Comparison of ENCODE assay signal across 28 cellular contexts in genomic region chr9:130452835-130453234, GRCh38. TPM values are rescaled to one million over a fixed set of nuclear protein-coding genes. Genes with fewer than 3 reads are reported as not detected.
"Had no signal": no experiment of that assay in that cellular context is flagged by ENCODE, and none has a peak within 500 bp of the region (broad histone marks: within the 10 kb centered on the region; RNA-seq: fewer than 3 reads in every experiment).

No MANE protein-coding gene starts in this region.

- ATAC-seq: activated CD4-positive, CD25-positive, alpha-beta regulatory T cell treated with anti-CD3 and anti-CD28 coated beads, Interleukin-2, amount 50 U/mL, for 24 hours; natural killer cell treated with Interleukin-12 subunit alpha and Interleukin-12 subunit beta and Interleukin-15 and Interleukin-18, amount 100 ng/mL, for 72 hours; stimulated activated memory B cell treated with anti-CD40 and anti-IgM and Interleukin-4, amounts not matched to agents 10 μg/mL and 1 μg/mL and 100 μg/mL, for 72 hours; stimulated activated naive CD8-positive, alpha-beta T cell treated with anti-CD3 and anti-CD28 coated beads, Interleukin-15, amount 100 ng/mL, for 72 hours had no signal

- H3K4me3 ChIP-seq: breast epithelium, colonic mucosa, gastrocnemius medialis, lung, mucosa of descending colon, ovary, tibial artery, upper lobe of right lung had no signal

- H3K36me3 Mint-ChIP-seq: activated naive CD4-positive, alpha-beta T cell treated with anti-CD3 and anti-CD28 coated beads, Interleukin-2, amount 10 ng/mL, durations not matched to agents 7 days and 5 days; immature natural killer cell; natural killer cell treated with Interleukin-12 subunit alpha and Interleukin-12 subunit beta and Interleukin-15 and Interleukin-18, amount 100 ng/mL, for 72 hours; stimulated activated memory B cell treated with anti-CD40 and anti-IgM and Interleukin-4, amounts not matched to agents 10 μg/mL and 1 μg/mL and 100 μg/mL, for 72 hours had no signal

- DNase-seq: activated CD4-positive, alpha-beta T cell treated with anti-CD3 and anti-CD28 coated beads for 48 hours; activated CD4-positive, alpha-beta T cell treated with anti-CD3 and anti-CD28 coated beads, Interleukin-2, amount 50 U/mL, for 48 hours; activated CD8-positive, alpha-beta memory T cell treated with anti-CD3 and anti-CD28 coated beads for 24 hours; activated gamma-delta T cell; activated naive CD4-positive, alpha-beta T cell treated with anti-CD3 and anti-CD28 coated beads, Interleukin-2, amount 10 ng/mL, durations not matched to agents 7 days and 5 days; effector CD8-positive, alpha-beta T cell; gastrocnemius medialis; hippocampal formation; immature natural killer cell; stimulated activated CD4-positive, alpha-beta T cell treated with anti-CD3 and anti-CD28 coated beads, Interleukin-4, amount 100 ng/mL, for 4 hours; stimulated activated CD8-positive, alpha-beta memory T cell treated with anti-CD3 and anti-CD28 coated beads, Interleukin-4, amount 100 ng/mL, for 48 hours; stimulated activated naive CD8-positive, alpha-beta T cell treated with anti-CD3 and anti-CD28 coated beads, Interleukin-15, amount 100 ng/mL, for 72 hours; T-helper 1 cell; tibial artery; upper lobe of right lung; WERI-Rb-1 had no signal

- H3K27ac Mint-ChIP-seq: activated naive CD4-positive, alpha-beta T cell treated with anti-CD3 and anti-CD28 coated beads, Interleukin-2, amount 10 ng/mL, durations not matched to agents 7 days and 5 days; immature natural killer cell; natural killer cell treated with Interleukin-12 subunit alpha and Interleukin-12 subunit beta and Interleukin-15 and Interleukin-18, amount 100 ng/mL, for 72 hours; progenitor cell of endocrine pancreas; stimulated activated memory B cell treated with anti-CD40 and anti-IgM and Interleukin-4, amounts not matched to agents 10 μg/mL and 1 μg/mL and 100 μg/mL, for 72 hours; stimulated activated naive CD8-positive, alpha-beta T cell treated with anti-CD3 and anti-CD28 coated beads, Interleukin-15, amount 100 ng/mL, for 72 hours; T-helper 2 cell treated with Interferon-gamma antibody and Interleukin-4, amounts not matched to agents 5 μg/mL and 100 μg/mL, for 36 hours had no signal

- H3K9me3 Mint-ChIP-seq: activated naive CD4-positive, alpha-beta T cell treated with anti-CD3 and anti-CD28 coated beads, Interleukin-2, amount 10 ng/mL, durations not matched to agents 7 days and 5 days; central memory CD8-positive, alpha-beta T cell; immature natural killer cell; natural killer cell treated with Interleukin-12 subunit alpha and Interleukin-12 subunit beta and Interleukin-15 and Interleukin-18, amount 100 ng/mL, for 72 hours; stimulated activated memory B cell treated with anti-CD40 and anti-IgM and Interleukin-4, amounts not matched to agents 10 μg/mL and 1 μg/mL and 100 μg/mL, for 72 hours; stimulated activated naive CD8-positive, alpha-beta T cell treated with anti-CD3 and anti-CD28 coated beads, Interleukin-15, amount 100 ng/mL, for 72 hours; T-helper 2 cell treated with Interferon-gamma antibody and Interleukin-4, amounts not matched to agents 5 μg/mL and 100 μg/mL, for 36 hours had no signal

- H3K4me1 Mint-ChIP-seq: immature natural killer cell; stimulated activated memory B cell treated with anti-CD40 and anti-IgM and Interleukin-4, amounts not matched to agents 10 μg/mL and 1 μg/mL and 100 μg/mL, for 72 hours had no signal

- H3K27ac ChIP-seq: colonic mucosa, neutrophil, WERI-Rb-1 had no signal

- H3K27me3 ChIP-seq: breast epithelium, colonic mucosa, gastrocnemius medialis, ovary, tibial artery, upper lobe of right lung had no signal

- H3K36me3 ChIP-seq: breast epithelium, colonic mucosa, gastrocnemius medialis, neutrophil, ovary, tibial artery, upper lobe of right lung, WERI-Rb-1 had no signal

- H3K9me3 ChIP-seq: breast epithelium, colonic mucosa, gastrocnemius medialis, mucosa of descending colon, neutrophil, ovary, tibial artery, upper lobe of right lung had no signal

- H3K4me3 Mint-ChIP-seq: activated naive CD4-positive, alpha-beta T cell treated with anti-CD3 and anti-CD28 coated beads, Interleukin-2, amount 10 ng/mL, durations not matched to agents 7 days and 5 days; central memory CD8-positive, alpha-beta T cell; immature natural killer cell; natural killer cell treated with Interleukin-12 subunit alpha and Interleukin-12 subunit beta and Interleukin-15 and Interleukin-18, amount 100 ng/mL, for 72 hours; stimulated activated memory B cell treated with anti-CD40 and anti-IgM and Interleukin-4, amounts not matched to agents 10 μg/mL and 1 μg/mL and 100 μg/mL, for 72 hours; stimulated activated naive CD8-positive, alpha-beta T cell treated with anti-CD3 and anti-CD28 coated beads, Interleukin-15, amount 100 ng/mL, for 72 hours; T-helper 2 cell treated with Interferon-gamma antibody and Interleukin-4, amounts not matched to agents 5 μg/mL and 100 μg/mL, for 36 hours had no signal

RNA-seq across cellular contexts. Expression of gene ASS1, which starts 8.1 kb away (rescaled TPM):
- total RNA-seq: natural killer cell treated with Interleukin-12 subunit alpha and Interleukin-12 subunit beta and Interleukin-15 and Interleukin-18, amount 100 ng/mL, for 72 hours had no signal
